18 cellular contexts compared by ENCODE assay signal in the genomic region with DNA sequence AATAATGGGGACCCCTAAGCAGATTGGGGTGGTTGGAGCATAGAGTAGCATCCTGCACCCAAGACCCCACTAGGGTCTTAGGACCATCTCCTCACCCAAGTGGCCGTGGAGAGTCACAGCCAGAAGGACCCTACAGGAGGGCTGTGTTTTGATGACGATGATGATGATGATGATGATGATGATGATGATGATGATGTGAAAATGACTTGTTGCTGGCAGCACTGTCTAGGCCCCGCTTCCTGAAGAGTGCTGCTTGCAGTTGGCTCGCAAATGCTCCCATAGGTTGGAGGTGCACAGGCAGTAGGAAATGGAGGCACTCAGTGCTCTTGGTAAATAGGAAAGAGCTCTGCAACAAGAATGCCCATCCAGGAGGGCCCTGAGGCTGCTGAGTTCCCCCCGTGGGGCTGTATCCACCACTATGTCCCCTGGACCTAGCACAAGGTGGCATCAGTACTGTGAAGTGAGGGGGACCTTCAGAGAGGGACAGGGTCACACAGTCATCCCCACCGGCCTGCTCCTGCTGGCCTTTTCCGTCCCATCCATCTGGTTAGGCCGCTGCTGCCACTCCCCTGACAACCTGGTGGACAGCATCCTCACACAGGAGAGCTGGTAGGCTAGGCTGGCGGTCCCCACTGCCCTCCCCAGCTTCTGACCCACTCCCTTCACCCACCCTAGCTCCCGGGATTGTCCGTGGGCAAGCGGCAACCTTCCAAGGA.
DNase-seq lines count a peak whose midpoint lies in the region; ATAC-seq and TF ChIP-seq lines count a peak whose summit lies in the region.
"Had no signal": no experiment of that assay in that cellular context is flagged by ENCODE, and none has a peak within 500 bp of the region (broad histone marks: within the 10 kb centered on the region; RNA-seq: fewer than 3 reads in every experiment).

No MANE protein-coding gene starts in this region.

- no peaks in the 10 kb centered on the region for H3K36me3 ChIP-seq in tibial nerve
- H3K36me3 ChIP-seq: BE2C had no signal

- no peaks in the 10 kb centered on the region for H3K27me3 ChIP-seq in tibial nerve

- peak; percentile 45 for DNase-seq in activated effector memory CD4-positive, alpha-beta T cell treated with anti-CD3 and anti-CD28 coated beads, Interleukin-2, amount 50 U/mL, for 16 hours
- DNase-seq in activated effector memory CD4-positive, alpha-beta T cell treated with Interleukin-2 at 50 U/mL for 16 hours: no peak
- no peak for DNase-seq in tibial nerve (ENCODE audit: low spot score in 2 of 2)
- no peak for DNase-seq in AG08396 (ENCODE audit: low spot score)
- no peak for DNase-seq in NCI-H1694 treated with DMSO at 0.1 percent for 48 hours (lab: John Stamatoyannopoulos, UW)
- DNase-seq: BE2C; CD4-positive, alpha-beta T cell; DMS53; H9; KBM-7; NCI-H1417 treated with DMSO at 0.1 percent for 48 hours; NCI-H2081 treated with DMSO at 0.1 percent for 48 hours; NCI-H524 treated with DMSO at 0.1 percent for 48 hours had no signal

- TF ChIP-seq CTCF in nephron (IDR thresholded peaks at IDR 0.05; ENCODE audit: unreplicated experiment in 3 of 3) (no peak), tibial nerve (IDR thresholded peaks at IDR 0.05) (no peak)

- H3K4me3 ChIP-seq in tibial nerve: no peak overlapping the region

- TF ChIP-seq EP300 in tibial nerve (IDR thresholded peaks at IDR 0.05): no peak

- H3K27ac Mint-ChIP-seq in nephron: peak overlapping the region; percentile 82 to 96 (median 91)
- H3K27ac Mint-ChIP-seq in activated T-helper 17 cell treated with anti-CD3 and anti-CD28 coated beads, Interleukin-2, amount 50 U/mL, for 72 hours: no peak overlapping the region
- H3K27ac Mint-ChIP-seq: CD4-positive, alpha-beta T cell; H9 had no signal

- H3K27ac ChIP-seq in cingulate gyrus (ENCODE audit: low read depth, low read length): peak overlapping the region; percentile 29
- H3K27ac ChIP-seq in tibial nerve: peak overlapping the region in 3 of 4 donors; percentile 35 to 86 (median 75)
- H3K27ac ChIP-seq: 22Rv1 had no signal

- H3K36me3 Mint-ChIP-seq in nephron (ENCODE audit: low read depth): no peaks in the 10 kb centered on the region
- no peaks in the 10 kb centered on the region for H3K36me3 Mint-ChIP-seq in activated T-helper 17 cell treated with anti-CD3 and anti-CD28 coated beads, Interleukin-2, amount 50 U/mL, for 72 hours (ENCODE audit: low read depth)

- H3K4me1 Mint-ChIP-seq in nephron: peaks cover 61% of the 10 kb centered on the region
- no peaks in the 10 kb centered on the region for H3K4me1 Mint-ChIP-seq in activated T-helper 17 cell treated with anti-CD3 and anti-CD28 coated beads, Interleukin-2, amount 50 U/mL, for 72 hours

- no peak for ATAC-seq in activated T-helper 17 cell treated with anti-CD3 and anti-CD28 coated beads, Interleukin-2, amount 50 U/mL, for 72 hours (replicated peaks)
- ATAC-seq: Panc1 had no signal

- no peaks in the 10 kb centered on the region for H3K9me3 ChIP-seq in tibial nerve
- H3K9me3 ChIP-seq: BE2C had no signal

- H3K4me1 ChIP-seq in tibial nerve: peaks cover 0 to 28% (median 13%) of the 10 kb centered on the region in 4 donors
- H3K4me1 ChIP-seq: BE2C had no signal

- WGBS in tibial nerve, 2 donors: 58% methylated on average over 8 to 11 of the region's 12 CpGs

- H3K9me3 Mint-ChIP-seq in nephron: no peaks in the 10 kb centered on the region
- no peaks in the 10 kb centered on the region for H3K9me3 Mint-ChIP-seq in activated T-helper 17 cell treated with anti-CD3 and anti-CD28 coated beads, Interleukin-2, amount 50 U/mL, for 72 hours
- H3K9me3 Mint-ChIP-seq: CD4-positive, alpha-beta T cell; H9 had no signal

- peaks cover 48% of the 10 kb centered on the region for H3K27me3 Mint-ChIP-seq in nephron (ENCODE audit: low read depth)
- peaks cover 26% of the 10 kb centered on the region for H3K27me3 Mint-ChIP-seq in activated T-helper 17 cell treated with anti-CD3 and anti-CD28 coated beads, Interleukin-2, amount 50 U/mL, for 72 hours

- TF ChIP-seq POLR2A in tibial nerve (IDR thresholded peaks at IDR 0.05): no peak

- H3K4me3 Mint-ChIP-seq in nephron: peak overlapping the region in 1 of 3 experiments; percentile 35
- H3K4me3 Mint-ChIP-seq in activated T-helper 17 cell treated with anti-CD3 and anti-CD28 coated beads, Interleukin-2, amount 50 U/mL, for 72 hours: no peak overlapping the region
- H3K4me3 Mint-ChIP-seq: CD4-positive, alpha-beta T cell; H9 had no signal
